14 cellular contexts compared by ENCODE assay signal in genomic region chr17:28567604-28568003, GRCh38. TPM values are rescaled to one million over a fixed set of nuclear protein-coding genes. Genes with fewer than 3 reads are reported as not detected.
DNase-seq lines count a peak whose midpoint lies in the region; ATAC-seq, FAIRE-seq and TF ChIP-seq lines count a peak whose summit lies in the region.
"Had no signal": no experiment of that assay in that cellular context is flagged by ENCODE, and none has a peak within 500 bp of the region (broad histone marks: within the 10 kb centered on the region; RNA-seq: fewer than 3 reads in every experiment).

No MANE protein-coding gene starts in this region.

- H3K4me1 Mint-ChIP-seq in Calu3 (ENCODE audit: low read depth, unreplicated experiment) (peaks cover 36% of the 10 kb centered on the region), glutamatergic neuron (ENCODE audit: low read depth, unreplicated experiment) (peaks cover 11% of the 10 kb centered on the region)

- no peak for ATAC-seq in HG03354 (IDR thresholded peaks at IDR 0.05; ENCODE audit: poor library complexity, severe bottlenecking, unreplicated experiment)

- H3K4me3 ChIP-seq in tibial nerve (no peak overlapping the region), stomach (no peak overlapping the region)
- H3K4me3 ChIP-seq: esophagus muscularis mucosa had no signal

- H3K27ac Mint-ChIP-seq in Calu3 (ENCODE audit: unreplicated experiment) (peak overlapping the region; percentile 34), glutamatergic neuron (ENCODE audit: unreplicated experiment) (no peak overlapping the region)

- FAIRE-seq in GM19239 (lab: Jason Lieb, UNC), result peak; percentile 84
- FAIRE-seq: bronchial epithelial cell, RCC 7860 had no signal

- no peaks in the 10 kb centered on the region for H3K9me3 ChIP-seq in tibial nerve
- no peaks in the 10 kb centered on the region for H3K9me3 ChIP-seq in stomach
- H3K9me3 ChIP-seq: Caco-2, esophagus muscularis mucosa had no signal

- intact Hi-C loops in Calu3 (cut with micrococcal nuclease; ENCODE audit: unreplicated experiment) (no loop called here), stomach (cut with DNase I; ENCODE audit: low total_unique reads) (no loop called here)

- no peak overlapping the region for H3K27ac ChIP-seq in tibial nerve
- no peak overlapping the region for H3K27ac ChIP-seq in stomach
- H3K27ac ChIP-seq: esophagus muscularis mucosa, HL-60 had no signal

- no peak for DNase-seq in Calu3
- DNase-seq in GM19239 (ENCODE audit: insufficient read length, low spot score), result no peak
- peak; percentile 90 for DNase-seq in OCI-M1 (lab: John Stamatoyannopoulos, UW)
- DNase-seq in glutamatergic neuron, result no peak
- no peak for DNase-seq in tibial nerve (ENCODE audit: low spot score in 2 of 2)
- DNase-seq in DMS 273 treated with DMSO at 0.1 percent for 48 hours (lab: John Stamatoyannopoulos, UW), result no peak
- no peak for DNase-seq in stomach
- DNase-seq: Caco-2, NCI-H1694 treated with DMSO at 0.1 percent for 48 hours had no signal

- TF ChIP-seq EP300 in tibial nerve (IDR thresholded peaks at IDR 0.05), result no peak
- no peak for TF ChIP-seq EP300 in stomach (IDR thresholded peaks at IDR 0.05)

- H3K27me3 ChIP-seq in tibial nerve, result no peaks in the 10 kb centered on the region
- no peaks in the 10 kb centered on the region for H3K27me3 ChIP-seq in stomach
- H3K27me3 ChIP-seq: esophagus muscularis mucosa had no signal

- H3K36me3 Mint-ChIP-seq in Calu3 (ENCODE audit: insufficient read depth, unreplicated experiment) (peaks cover 40% of the 10 kb centered on the region), glutamatergic neuron (ENCODE audit: unreplicated experiment) (no peaks in the 10 kb centered on the region)

- H3K4me3 Mint-ChIP-seq in Calu3 (ENCODE audit: low read depth, unreplicated experiment), result no peak overlapping the region
- H3K4me3 Mint-ChIP-seq in glutamatergic neuron (ENCODE audit: unreplicated experiment), result peak overlapping the region; percentile 17

- CTCF ChIA-PET in Calu3 (lab: Charles Lee), result interaction anchor here (0.6 kb wide), 1 partner anchor 24 kb away, joined by 7 read pairs; no protein-coding TSS in a partner anchor

- H3K27me3 Mint-ChIP-seq in Calu3 (ENCODE audit: unreplicated experiment) (no peaks in the 10 kb centered on the region), glutamatergic neuron (ENCODE audit: unreplicated experiment) (no peaks in the 10 kb centered on the region)

- 76 to 82% methylated on average over 3 of the region's 3 CpGs for WGBS in tibial nerve, 2 donors
- 85 to 90% (median 89%) methylated on average over 3 of the region's 3 CpGs for WGBS in stomach, 5 donors

- no TSS peak for BruUV-seq in Calu3 (replicated peaks; lab: Mats Ljungman, UMichigan)

- H3K9me3 Mint-ChIP-seq in Calu3 (ENCODE audit: low read depth, unreplicated experiment) (no peaks in the 10 kb centered on the region), glutamatergic neuron (ENCODE audit: unreplicated experiment) (peaks cover 4% of the 10 kb centered on the region)

- H3K36me3 ChIP-seq in tibial nerve (peaks cover 0 to 28% (median 0%) of the 10 kb centered on the region in 3 donors), stomach (peaks cover 12 to 42% (median 29%) of the 10 kb centered on the region in 4 donors)

- H3K4me1 ChIP-seq in tibial nerve (peaks cover 0 to 42% (median 17%) of the 10 kb centered on the region in 4 donors), stomach (peaks cover 16 to 57% (median 36%) of the 10 kb centered on the region in 4 donors)

- no peak for TF ChIP-seq CTCF in Calu3 (IDR thresholded peaks at IDR 0.05; ENCODE audit: unreplicated experiment)
- no peak for TF ChIP-seq CTCF in glutamatergic neuron (IDR thresholded peaks at IDR 0.05; ENCODE audit: partially characterized antibody, unreplicated experiment)
- no peak for TF ChIP-seq CTCF in tibial nerve (IDR thresholded peaks at IDR 0.05)
- TF ChIP-seq CTCF in stomach (IDR thresholded peaks at IDR 0.05), result no peak

- TF ChIP-seq POLR2A in tibial nerve (IDR thresholded peaks at IDR 0.05) (no peak), stomach (IDR thresholded peaks at IDR 0.05) (no peak)

RNA-seq across cellular contexts. Expression of gene PIGS, which starts 3.7 kb away (rescaled TPM):
- total RNA-seq in Calu3 (2022) (50.9 and 59.2 TPM in 2 replicates), glutamatergic neuron (ENCODE audit: unreplicated experiment) (63.1 TPM), tibial nerve (10 to 100 TPM; 62.2 to 82.4 (median 73.2) TPM), stomach (100 to 1,000 TPM in 1 of 5 donors, 10 to 100 TPM in 4; 14.7 to 105 (median 33.3) TPM)
- polyA plus RNA-seq in stomach, result 10 to 100 TPM; 19.2 to 25.7 (median 19.8) TPM

RNA-seq across cellular contexts. Expression of gene ALDOC, which starts 9.1 kb away (rescaled TPM):
- total RNA-seq in Calu3 (2022) (2.6 and 2.8 TPM in 2 replicates), glutamatergic neuron (ENCODE audit: unreplicated experiment) (50.9 TPM), tibial nerve (100 to 1,000 TPM in 3 of 4 donors, 10 to 100 TPM in 1; 46.2 to 222 (median 141) TPM), stomach (10 to 100 TPM in 2 of 5 donors, 1 to 10 TPM in 2, under 1 TPM in 1; 0.89 to 21.1 (median 9.1) TPM)
- 10 to 100 TPM in 2 of 3 donors, 1 to 10 TPM in 1; 8.7 to 54.8 (median 17.1) TPM for polyA plus RNA-seq in stomach

RNA-seq across cellular contexts. Expression of gene UNC119, which starts 15.2 kb away (rescaled TPM):
- total RNA-seq in Calu3 (2022) (13.0 and 14.6 TPM in 2 replicates), glutamatergic neuron (ENCODE audit: unreplicated experiment) (57.2 TPM), tibial nerve (10 to 100 TPM; 20.5 to 30.0 (median 22.4) TPM), stomach (10 to 100 TPM; 13.6 to 30.9 (median 17.0) TPM)
- polyA plus RNA-seq in stomach, result 10 to 100 TPM; 16.5 to 27.1 (median 19.9) TPM

RNA-seq across cellular contexts. Expression of gene SPAG5, which starts 31.2 kb away (rescaled TPM):
- total RNA-seq in Calu3 (2022), result 69.3 and 82.1 TPM in 2 replicates
- 31.5 TPM for total RNA-seq in glutamatergic neuron (ENCODE audit: unreplicated experiment)
- 10 to 100 TPM in 1 of 4 donors, 1 to 10 TPM in 3; 5.7 to 11.4 (median 7.6) TPM for total RNA-seq in tibial nerve
- 10 to 100 TPM in 2 of 5 donors, 1 to 10 TPM in 3; 1.2 to 48.7 (median 9.9) TPM for total RNA-seq in stomach
- 10 to 100 TPM in 1 of 3 donors, 1 to 10 TPM in 2; 4.4 to 16.4 (median 6.6) TPM for polyA plus RNA-seq in stomach

RNA-seq across cellular contexts. Expression of gene RSKR, which starts 46.4 kb away (rescaled TPM):
- total RNA-seq in Calu3 (2022) (35.1 and 42.1 TPM in 2 replicates), glutamatergic neuron (ENCODE audit: unreplicated experiment) (44.5 TPM), tibial nerve (10 to 100 TPM in 3 of 4 donors, 1 to 10 TPM in 1; 5.7 to 34.5 (median 16.2) TPM), stomach (10 to 100 TPM in 3 of 5 donors, 1 to 10 TPM in 2; 9.3 to 36.2 (median 11.6) TPM)
- 1 to 10 TPM in 2 of 3 donors, under 1 TPM in 1; 0.31 to 2.3 (median 1.2) TPM for polyA plus RNA-seq in stomach
